25 cellular contexts compared by ENCODE assay signal in the genomic region with DNA sequence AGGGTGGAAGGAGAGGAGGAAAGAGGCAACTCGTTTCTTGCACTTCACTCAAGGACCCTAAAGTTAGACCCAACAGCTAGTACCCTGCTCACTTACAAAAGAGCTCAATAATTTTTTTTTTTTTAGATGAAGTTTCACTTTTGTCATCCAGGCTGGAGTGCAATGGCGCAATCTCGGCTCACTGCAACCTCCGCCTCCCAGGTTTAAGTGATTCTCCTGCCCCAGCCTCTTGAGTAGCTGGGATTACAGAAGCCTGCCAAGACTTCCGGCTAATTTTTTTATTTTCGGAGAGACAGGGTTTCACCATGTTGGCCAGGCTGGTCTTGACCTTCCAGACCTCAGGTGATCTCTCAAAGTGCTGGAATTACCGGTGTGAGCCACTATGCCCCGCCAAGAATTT. TPM values are rescaled to one million over a fixed set of nuclear protein-coding genes. Genes with fewer than 3 reads are reported as not detected.
DNase-seq lines count a peak whose midpoint lies in the region; ATAC-seq, FAIRE-seq and TF ChIP-seq lines count a peak whose summit lies in the region.
"Had no signal": no experiment of that assay in that cellular context is flagged by ENCODE, and none has a peak within 500 bp of the region (broad histone marks: within the 10 kb centered on the region; RNA-seq: fewer than 3 reads in every experiment).

No MANE protein-coding gene starts in this region.

- no peak overlapping the region for H3K4ac ChIP-seq in H1 (replicated peaks; ENCODE audit: insufficient read length, low read depth, low read length)

- H3K4me3 ChIP-seq in H1 (ENCODE audit: extremely low read depth in 1 of 4, insufficient read depth in 2 of 4, low read depth in 3 of 4, low read length in 4 of 4): peak overlapping the region in 1 of 4 experiments; percentile 7; a peak in 1 of 8 replicates
- no peak overlapping the region for H3K4me3 ChIP-seq in lung
- H3K4me3 ChIP-seq: SK-N-MC had no signal

- H3K9ac ChIP-seq in H1 (replicated peaks in 1 of 4; ENCODE audit: extremely low read depth in 1 of 4, low read depth in 3 of 4, low read length in 3 of 4): no peak overlapping the region

- DNase-seq in NCI-H82 (lab: John Stamatoyannopoulos, UW) (peak; percentile 32), NCI-H82 treated with DMSO at 0.1 percent for 48 hours (lab: John Stamatoyannopoulos, UW; ENCODE audit: unreplicated experiment) (no peak), H1 (ENCODE audit: low read depth in 1 of 2, low spot score in 2 of 2) (no peak), lung (ENCODE audit: low spot score) (peak; percentile 62), germinal center (ENCODE audit: low spot score) (no peak), AML-193 (lab: John Stamatoyannopoulos, UW) (no peak)
- DNase-seq in stimulated activated naive CD8-positive, alpha-beta T cell treated with anti-CD3 and anti-CD28 coated beads, Interleukin-15, amount 100 ng/mL, for 72 hours: no peak
- DNase-seq: 8988T; C1 segment of cervical spinal cord; Calu3; CD8-positive, alpha-beta T cell; DMS153; HCEC 1CT; NCI-H1694; NCI-H2081 treated with DMSO at 0.1 percent for 48 hours; NCI-H69; NK-92 treated with Interleukin-12 subunit alpha and Interleukin-12 subunit beta, amount 100 ng/mL, for 24 hours; SHP77 treated with DMSO at 0.1 percent for 48 hours; SW 1271 had no signal

- no peak overlapping the region for H3K27ac Mint-ChIP-seq in stimulated activated naive CD8-positive, alpha-beta T cell treated with anti-CD3 and anti-CD28 coated beads, Interleukin-15, amount 100 ng/mL, for 72 hours

- no peak overlapping the region for H4K5ac ChIP-seq in H1 (ENCODE audit: insufficient read length, low read depth, low read length)

- no peak overlapping the region for H3K14ac ChIP-seq in H1 (ENCODE audit: insufficient read length)

- TF ChIP-seq CTCF in H1 (IDR thresholded peaks at IDR 0.05; ENCODE audit: control extremely low read depth in 1 of 3, insufficient read depth in 1 of 3, low read depth in 1 of 3, low read length in 3 of 3) (no peak), lung (IDR thresholded peaks at IDR 0.05; ENCODE audit: control extremely low read depth, extremely low read depth) (no peak)

- no peaks in the 10 kb centered on the region for H3K27me3 Mint-ChIP-seq in stimulated activated naive CD8-positive, alpha-beta T cell treated with anti-CD3 and anti-CD28 coated beads, Interleukin-15, amount 100 ng/mL, for 72 hours
- H3K27me3 Mint-ChIP-seq: IgD-negative memory B cell had no signal

- H3K4me1 ChIP-seq in H1 (replicated peaks in 1 of 4; ENCODE audit: control insufficient read depth in 3 of 4, insufficient read depth in 4 of 4, low read length in 3 of 4) (peaks cover 0 to 13% (median 3%) of the 10 kb centered on the region in 4 experiments; a peak in 4 of 7 replicates), lung (ENCODE audit: control insufficient read depth in 2 of 2, insufficient read depth in 2 of 2, low read length in 2 of 2) (peaks cover 4 to 6% of the 10 kb centered on the region in 2 donors)

- H3K36me3 ChIP-seq in H1 (ENCODE audit: control insufficient read depth in 2 of 4, insufficient read depth in 4 of 4, low read length in 3 of 4) (peaks cover 0 to 14% (median 3%) of the 10 kb centered on the region in 4 experiments; a peak in 3 of 8 replicates), lung (ENCODE audit: control insufficient read depth in 2 of 2, insufficient read depth in 2 of 2, low read length in 2 of 2) (no peaks in the 10 kb centered on the region)

- H3K79me1 ChIP-seq in H1 (ENCODE audit: low read depth, low read length): peaks cover 7% of the 10 kb centered on the region

- no peaks in the 10 kb centered on the region for H3K9me3 Mint-ChIP-seq in stimulated activated naive CD8-positive, alpha-beta T cell treated with anti-CD3 and anti-CD28 coated beads, Interleukin-15, amount 100 ng/mL, for 72 hours
- H3K9me3 Mint-ChIP-seq: CD8-positive, alpha-beta T cell; IgD-negative memory B cell had no signal

- no peak overlapping the region for H2AK5ac ChIP-seq in H1 (ENCODE audit: low read depth, low read length)

- H3K18ac ChIP-seq in H1 (ENCODE audit: extremely low read depth, low read length): no peak overlapping the region

- H3K79me2 ChIP-seq in H1 (ENCODE audit: control insufficient read depth in 1 of 2, insufficient read depth in 2 of 2, low read length in 2 of 2): peaks cover 27 to 91% of the 10 kb centered on the region in 2 experiments

- H3K27me3 ChIP-seq in H1 (replicated peaks in 1 of 4; ENCODE audit: control insufficient read depth in 3 of 4, extremely low read depth in 1 of 4, insufficient read depth in 3 of 4, low read length in 3 of 4) (no peaks in the 10 kb centered on the region), lung (ENCODE audit: control insufficient read depth, insufficient read depth) (no peaks in the 10 kb centered on the region)

- ATAC-seq in lung (ENCODE audit: insufficient read depth, low FRiP score): no peak
- no peak for ATAC-seq in HG03354 (IDR thresholded peaks at IDR 0.05; ENCODE audit: poor library complexity, severe bottlenecking, unreplicated experiment)
- ATAC-seq in stimulated activated naive CD8-positive, alpha-beta T cell treated with anti-CD3 and anti-CD28 coated beads, Interleukin-15, amount 100 ng/mL, for 72 hours: no peak
- ATAC-seq: CD8-positive, alpha-beta T cell had no signal

- no peak overlapping the region for H4K91ac ChIP-seq in H1 (replicated peaks; ENCODE audit: insufficient read length, low read length)

- no peak overlapping the region for H4K8ac ChIP-seq in H1 (ENCODE audit: extremely low read depth, insufficient read depth, low read length)

- H3K4me1 Mint-ChIP-seq in stimulated activated naive CD8-positive, alpha-beta T cell treated with anti-CD3 and anti-CD28 coated beads, Interleukin-15, amount 100 ng/mL, for 72 hours: peaks cover 26% of the 10 kb centered on the region

- H3K4me3 Mint-ChIP-seq in stimulated activated naive CD8-positive, alpha-beta T cell treated with anti-CD3 and anti-CD28 coated beads, Interleukin-15, amount 100 ng/mL, for 72 hours: no peak overlapping the region
- H3K4me3 Mint-ChIP-seq: CD8-positive, alpha-beta T cell had no signal

- no peak for TF ChIP-seq EP300 in H1 (IDR thresholded peaks at IDR 0.05; ENCODE audit: borderline replicate concordance in 1 of 2, low read depth in 2 of 2, low read length in 2 of 2)

- TF ChIP-seq POLR2A in H1 (IDR thresholded peaks at IDR 0.05; ENCODE audit: control extremely low read depth in 1 of 2, low read depth in 2 of 2, low read length in 2 of 2): no peak

- H3K23me2 ChIP-seq in H1 (ENCODE audit: low read depth, low read length): peaks cover 5% of the 10 kb centered on the region

- no peak for TF ChIP-seq RAD21 in H1 (IDR thresholded peaks at IDR 0.05 in 1 of 2, conservative IDR thresholded peaks at IDR 0.05 in 1 of 2; ENCODE audit: low read depth in 2 of 2, low read length in 2 of 2)

- H3K4me2 ChIP-seq in H1 (ENCODE audit: insufficient read depth in 1 of 2, low read depth in 2 of 2, low read length in 2 of 2): peak overlapping the region; percentile 5 to 27; a peak in 3 of 4 replicates

- 82% methylated on average over 8 of the region's 8 CpGs; no CpG with 5 or more reads in 1 of the 2 experiments for WGBS in H1 (ENCODE audit: extremely low coverage in 1 of 2, insufficient coverage in 1 of 2, insufficient read length in 1 of 2, insufficient replicate concordance in 2 of 2, low coverage in 1 of 2, low lambda C conversion rate in 2 of 2, missing lambda C conversion rate in 1 of 2), 2 experiments
- WGBS in lung, 2 donors: 42 to 56% methylated on average over 8 of the region's 8 CpGs

- POLR2A ChIA-PET in H1 (lab: Charles Lee; ENCODE audit: partially characterized antibody): interaction anchor here (0.6 to 12.8 kb wide), 4 partner anchors 9 to 715 kb away, joined by 3 to 124 read pairs (median 4); a partner anchor contains a TSS

- no peak for FAIRE-seq in H1 (lab: Jason Lieb, UNC)
- FAIRE-seq: G401.6, GM18507 had no signal

- no peak overlapping the region for H2AFZ ChIP-seq in H1 (ENCODE audit: low read length)

- H3K23ac ChIP-seq in H1 (ENCODE audit: insufficient read length): no peak overlapping the region

- H4K20me1 ChIP-seq in H1 (replicated peaks in 1 of 2; ENCODE audit: control insufficient read depth in 1 of 2, insufficient read depth in 2 of 2, low read length in 2 of 2): peaks cover 5 to 6% of the 10 kb centered on the region in 2 experiments

- no peak overlapping the region for H2BK15ac ChIP-seq in H1 (ENCODE audit: low read length)

- no peak overlapping the region for H2BK5ac ChIP-seq in H1 (ENCODE audit: low read depth, low read length)

- H3K27ac ChIP-seq in H1 (ENCODE audit: low read depth, low read length) (no peak overlapping the region), lung (ENCODE audit: low read depth in 1 of 2, low read length in 1 of 2) (no peak overlapping the region)
- H3K27ac ChIP-seq: RWPE1, SK-N-MC had no signal

- no peak overlapping the region for H2BK20ac ChIP-seq in H1 (ENCODE audit: low read length)

- H2BK12ac ChIP-seq in H1 (ENCODE audit: low read depth, low read length): no peak overlapping the region

- H3K9me3 ChIP-seq in H1 (ENCODE audit: insufficient read depth in 2 of 2, low read depth in 1 of 2, low read length in 1 of 2) (no peaks in the 10 kb centered on the region), lung (ENCODE audit: control insufficient read depth in 2 of 2, insufficient read depth in 1 of 2, low read length in 1 of 2) (no peaks in the 10 kb centered on the region)

- CTCF ChIA-PET in H1 (lab: Charles Lee; ENCODE audit: partially characterized antibody): no interaction called here

- H3K56ac ChIP-seq in H1 (replicated peaks; ENCODE audit: insufficient read length, low read depth, low read length): no peak overlapping the region

- no peak overlapping the region for H2BK120ac ChIP-seq in H1 (replicated peaks; ENCODE audit: low read depth, low read length)

RNA-seq across cellular contexts. Expression of a gene that starts 4.1 kb away (rescaled TPM):
- 25.4 and 29.8 TPM in 2 replicates for total RNA-seq in H1 (2021; fragmentation: NEBNext Ultra II Directional; extraction: Animal tissue kit (Norgen Biotek cat#: 25700))
- polyA plus RNA-seq in H1 (2011; rRNA removed): 14.5 and 22.6 TPM in 2 replicates
- 19.5 TPM for polyA plus RNA-seq in H1 (2011; cell fraction: cytosol; rRNA removed)
- polyA plus RNA-seq in H1 (2011; cell fraction: nucleus; rRNA removed): 13.3 TPM
- polyA plus RNA-seq in H1 (2012, experiment 1 of 2): 12.3 to 29.8 TPM (median 18.9 TPM) in 4 replicates
- 2.1 TPM for polyA plus RNA-seq in H1 (2012, experiment 2 of 2)
- polyA plus RNA-seq in H1 (2013, experiment 1 of 2): 14.0 TPM
- polyA plus RNA-seq in H1 (2013, experiment 2 of 2): 13.6 TPM
- 43.8 and 45.5 TPM in 2 replicates for polyA minus RNA-seq in H1 (2011; rRNA and poly(A)+ RNA removed)
- 27.3 TPM for polyA minus RNA-seq in H1 (2011; cell fraction: cytosol; rRNA and poly(A)+ RNA removed)
- 58.3 TPM for polyA minus RNA-seq in H1 (2011; cell fraction: nucleus; rRNA and poly(A)+ RNA removed)
- 10 to 100 TPM; 24.3 to 54.9 TPM for total RNA-seq in lung
- polyA plus RNA-seq in lung: 10 to 100 TPM in 1 of 2 donors, 1 to 10 TPM in 1; 7.0 to 11.9 TPM

RNA-seq across cellular contexts. Expression of a gene that starts 4.2 kb away (rescaled TPM):
- total RNA-seq in H1 (2021; fragmentation: NEBNext Ultra II Directional; extraction: Animal tissue kit (Norgen Biotek cat#: 25700)): 23.8 and 26.7 TPM in 2 replicates
- polyA plus RNA-seq in H1 (2011; rRNA removed) (12.9 and 14.7 TPM in 2 replicates), lung (10 to 100 TPM; 39.8 to 55.6 TPM)
- polyA plus RNA-seq in H1 (2011; cell fraction: cytosol; rRNA removed): 17.4 TPM
- polyA plus RNA-seq in H1 (2011; cell fraction: nucleus; rRNA removed): 5.8 TPM
- 12.7 to 21.2 TPM (median 14.4 TPM) in 4 replicates for polyA plus RNA-seq in H1 (2012, experiment 1 of 2)
- polyA plus RNA-seq in H1 (2012, experiment 2 of 2): 2.4 TPM
- polyA plus RNA-seq in H1 (2013, experiment 1 of 2): 31.6 TPM
- 37.2 TPM for polyA plus RNA-seq in H1 (2013, experiment 2 of 2)
- 7.1 and 8.5 TPM in 2 replicates for polyA minus RNA-seq in H1 (2011; rRNA and poly(A)+ RNA removed)
- 12.0 TPM for polyA minus RNA-seq in H1 (2011; cell fraction: cytosol; rRNA and poly(A)+ RNA removed)
- polyA minus RNA-seq in H1 (2011; cell fraction: nucleus; rRNA and poly(A)+ RNA removed): 13.5 TPM
- 10 to 100 TPM; 56.9 to 64.7 TPM for total RNA-seq in lung

RNA-seq across cellular contexts. Expression of a gene that starts 15.1 kb away (rescaled TPM):
- 11.2 and 11.7 TPM in 2 replicates for total RNA-seq in H1 (2021; fragmentation: NEBNext Ultra II Directional; extraction: Animal tissue kit (Norgen Biotek cat#: 25700))
- polyA plus RNA-seq in H1 (2011; rRNA removed): 3.6 and 5.4 TPM in 2 replicates
- polyA plus RNA-seq in H1 (2011; cell fraction: cytosol; rRNA removed): 7.3 TPM
- polyA plus RNA-seq in H1 (2011; cell fraction: nucleus; rRNA removed): 2.1 TPM
- 5.9 to 9.1 TPM (median 6.4 TPM) in 4 replicates for polyA plus RNA-seq in H1 (2012, experiment 1 of 2)
- 3.5 TPM for polyA plus RNA-seq in H1 (2012, experiment 2 of 2)
- 5.9 TPM for polyA plus RNA-seq in H1 (2013, experiment 1 of 2)
- 5.3 TPM for polyA plus RNA-seq in H1 (2013, experiment 2 of 2)
- polyA minus RNA-seq in H1 (2011; rRNA and poly(A)+ RNA removed): 1.8 and 2.0 TPM in 2 replicates
- 2.0 TPM for polyA minus RNA-seq in H1 (2011; cell fraction: cytosol; rRNA and poly(A)+ RNA removed)
- 2.7 TPM for polyA minus RNA-seq in H1 (2011; cell fraction: nucleus; rRNA and poly(A)+ RNA removed)
- 1 to 10 TPM; 1.6 to 4.0 TPM for total RNA-seq in lung
- polyA plus RNA-seq in lung: 1 to 10 TPM; 4.9 to 5.4 TPM

Comparison
In these comparisons a context has a peak if more than half of its experiments do, and no peak if none do; other contexts are left out.
1. DNase-seq: peak in NCI-H82 (single experiment) and lung (single experiment); none in NCI-H82 treated with DMSO at 0.1 percent for 48 hours (single experiment), H1 (0 of 2), stimulated activated naive CD8-positive, alpha-beta T cell treated with anti-CD3 and anti-CD28 coated beads, Interleukin-15, amount 100 ng/mL, for 72 hours (0 of 2), germinal center (single experiment) and AML-193 (0 of 2).